Comparison of ENCODE assay signal across 20 cellular contexts in the genomic region with DNA sequence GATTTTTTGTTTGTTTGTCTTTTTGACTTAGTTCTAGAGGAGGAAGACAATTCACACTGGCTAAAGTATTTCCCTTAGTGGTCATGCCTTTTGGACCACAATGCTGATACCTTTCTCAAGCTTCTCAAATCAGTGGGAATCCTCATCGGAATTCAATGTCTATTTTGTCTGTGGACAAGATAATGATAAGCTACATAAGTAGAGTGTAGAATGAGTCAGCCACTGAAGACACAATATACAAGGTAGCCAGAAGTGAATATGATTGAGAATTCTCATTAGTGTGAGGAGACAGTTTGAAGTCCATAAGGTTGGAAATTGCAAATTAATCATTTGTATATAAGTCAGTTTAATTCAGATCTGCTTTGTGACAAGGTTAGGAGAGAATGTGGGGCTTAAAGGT. TPM values are rescaled to one million over a fixed set of nuclear protein-coding genes. Genes with fewer than 3 reads are reported as not detected.
"Had no signal": no experiment of that assay in that cellular context is flagged by ENCODE, and none has a peak within 500 bp of the region (broad histone marks: within the 10 kb centered on the region; RNA-seq: fewer than 3 reads in every experiment).

No MANE protein-coding gene starts in this region.

- H3K79me2 ChIP-seq: hepatocyte had no signal

- H3K9me3 Mint-ChIP-seq: activated CD4-positive, alpha-beta T cell treated with anti-CD3 and anti-CD28 coated beads, Interleukin-2, amount 10 ng/mL, durations not matched to agents 7 days and 5 days had no signal

- H3K27ac ChIP-seq: breast epithelium, hepatocyte, neutrophil, suprapubic skin, upper lobe of right lung had no signal

- DNase-seq: activated CD4-positive, alpha-beta T cell treated with anti-CD3 and anti-CD28 coated beads, Interleukin-2, amount 10 ng/mL, durations not matched to agents 7 days and 5 days; activated CD8-positive, alpha-beta memory T cell treated with anti-CD3 and anti-CD28 coated beads for 24 hours; activated gamma-delta T cell treated with Interleukin-2 at 50 U/mL for 16 hours; anterior cingulate cortex; mammary epithelial cell; naive thymus-derived CD4-positive, alpha-beta T cell; right cardiac atrium; stimulated activated CD4-positive, alpha-beta T cell treated with anti-CD3 and anti-CD28 coated beads, Interleukin-4, amount 100 ng/mL, for 4 hours; stimulated activated CD8-positive, alpha-beta memory T cell treated with anti-CD3 and anti-CD28 coated beads, Interleukin-4, amount 100 ng/mL, for 48 hours; stimulated activated naive CD8-positive, alpha-beta T cell treated with anti-CD3 and anti-CD28 coated beads, Interleukin-15, Interleukin-2, amounts not matched to agents 100 U/mL and 50 U/mL, for 24 hours; upper lobe of right lung had no signal

- H3K36me3 ChIP-seq: breast epithelium, neutrophil, suprapubic skin, upper lobe of right lung had no signal

- H3K9me3 ChIP-seq: breast epithelium, neutrophil, suprapubic skin, upper lobe of right lung had no signal

- H3K4me3 ChIP-seq: breast epithelium, hepatocyte, smooth muscle cell, suprapubic skin, upper lobe of right lung had no signal

- H3K4me3 Mint-ChIP-seq: activated CD4-positive, alpha-beta T cell treated with anti-CD3 and anti-CD28 coated beads, Interleukin-2, amount 10 ng/mL, durations not matched to agents 7 days and 5 days; activated naive CD8-positive, alpha-beta T cell had no signal

- H3K36me3 Mint-ChIP-seq: activated naive CD8-positive, alpha-beta T cell had no signal

- H3K27ac Mint-ChIP-seq: activated CD4-positive, alpha-beta T cell treated with anti-CD3 and anti-CD28 coated beads, Interleukin-2, amount 10 ng/mL, durations not matched to agents 7 days and 5 days; activated naive CD8-positive, alpha-beta T cell; naive thymus-derived CD4-positive, alpha-beta T cell had no signal

- ATAC-seq: left lobe of liver; naive thymus-derived CD4-positive, alpha-beta T cell; right cardiac atrium; stimulated activated naive CD8-positive, alpha-beta T cell treated with anti-CD3 and anti-CD28 coated beads, Interleukin-15, Interleukin-2, amounts not matched to agents 100 U/mL and 50 U/mL, for 24 hours; upper lobe of right lung had no signal

- H3K4me1 ChIP-seq: breast epithelium, upper lobe of right lung had no signal

- H3K4me2 ChIP-seq: hepatocyte, smooth muscle cell had no signal

- H2AFZ ChIP-seq: hepatocyte had no signal

RNA-seq across cellular contexts. Expression of gene ARPP21, which starts 4.1 kb away (rescaled TPM):
- total RNA-seq: activated CD4-positive, alpha-beta T cell treated with anti-CD3 and anti-CD28 coated beads, Interleukin-2, amount 10 ng/mL, durations not matched to agents 7 days and 5 days; hepatocyte; mammary epithelial cell; mononuclear cell; naive thymus-derived CD4-positive, alpha-beta T cell; smooth muscle cell; suprapubic skin; upper lobe of right lung had no signal
- polyA plus RNA-seq: keratinocyte; mammary epithelial cell; naive thymus-derived CD4-positive, alpha-beta T cell; smooth muscle cell had no signal
